19 cellular contexts compared by ENCODE assay signal in the genomic region with DNA sequence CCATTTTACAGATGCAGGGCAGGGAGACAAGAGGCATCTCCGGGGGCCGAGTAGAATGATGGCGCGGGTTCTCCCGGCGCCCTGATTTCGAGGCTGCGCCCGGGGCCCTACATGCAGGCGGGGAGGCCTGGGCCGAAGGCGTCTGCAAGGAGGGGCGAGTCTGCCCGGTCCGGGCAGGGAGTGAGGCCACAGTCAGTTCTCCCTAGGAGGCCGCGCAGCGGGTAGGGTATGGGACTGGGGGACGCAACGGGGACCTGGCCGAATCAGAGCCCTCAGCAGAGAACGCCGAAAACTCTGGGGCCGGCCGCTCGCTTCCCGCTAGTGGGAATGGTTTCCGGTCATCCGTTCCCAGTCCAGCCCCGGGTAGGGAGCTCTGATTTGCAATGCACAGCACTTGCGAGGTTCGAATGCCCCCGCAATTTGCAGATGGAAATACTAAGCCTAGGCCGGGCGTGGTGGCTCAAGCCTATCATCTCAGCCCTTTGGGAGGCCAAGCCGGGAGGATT. TPM values are rescaled to one million over a fixed set of nuclear protein-coding genes. Genes with fewer than 3 reads are reported as not detected.
A peak's percentile ranks its signal among the peaks of the same experiment; 100 is the strongest.
DNase-seq lines count a peak whose midpoint lies in the region; ATAC-seq and TF ChIP-seq lines count a peak whose summit lies in the region.
"Had no signal": no experiment of that assay in that cellular context is flagged by ENCODE, and none has a peak within 500 bp of the region (broad histone marks: within the 10 kb centered on the region; RNA-seq: fewer than 3 reads in every experiment).

No MANE protein-coding gene starts in this region.

- H3K27ac ChIP-seq in psoas muscle, result no peak overlapping the region
- H3K27ac ChIP-seq: cardiac muscle cell had no signal

- no peak for TF ChIP-seq CTCF in WTC11 (IDR thresholded peaks at IDR 0.05)
- TF ChIP-seq CTCF in psoas muscle (IDR thresholded peaks at IDR 0.05), result no peak

- DNase-seq in DMS53 treated with DMSO at 0.1 percent for 48 hours (lab: John Stamatoyannopoulos, UW; ENCODE audit: unreplicated experiment) (peak; percentile 13), WTC11 (ENCODE audit: low spot score) (peak; percentile 49), left ventricle myocardium superior (no peak), psoas muscle (no peak)
- no peak for DNase-seq in activated CD4-positive, CD25-positive, alpha-beta regulatory T cell (lab: John Stamatoyannopoulos, UW)
- DNase-seq in stimulated activated CD4-positive, alpha-beta T cell treated with anti-CD3 and anti-CD28 coated beads, Interleukin-2, amount 100 ng/mL, for 48 hours, result no peak
- DNase-seq: activated naive CD4-positive, alpha-beta T cell treated with anti-CD3 and anti-CD28 coated beads, Interleukin-2, amount 10 ng/mL, durations not matched to agents 7 days and 5 days; foreskin melanocyte; NCI-H1092 treated with DMSO at 0.1 percent for 48 hours; NCI-H2171 had no signal

- H3K27me3 Mint-ChIP-seq in WTC11 (ENCODE audit: low read depth), result peaks cover 98% of the 10 kb centered on the region

- POLR2A ChIA-PET in WTC11 (lab: Charles Lee), result no interaction called here

- H3K4me1 Mint-ChIP-seq in WTC11, result peaks cover 64% of the 10 kb centered on the region

- peaks cover 26% of the 10 kb centered on the region for H3K4me1 ChIP-seq in psoas muscle
- H3K4me1 ChIP-seq: HAP-1 had no signal

- no peak overlapping the region for H3K27ac Mint-ChIP-seq in WTC11
- H3K27ac Mint-ChIP-seq: activated naive CD4-positive, alpha-beta T cell treated with anti-CD3 and anti-CD28 coated beads, Interleukin-2, amount 10 ng/mL, durations not matched to agents 7 days and 5 days; endodermal cell; stimulated activated memory B cell treated with anti-CD40 and anti-IgM and Interleukin-4, amounts not matched to agents 10 μg/mL and 1 μg/mL and 100 μg/mL, for 72 hours; T-helper 1 cell treated with Interleukin-12 subunit alpha and Interleukin-12 subunit beta and Interleukin-4 antibody, amounts not matched to agents 30 μg/mL and 1 μg/mL, for 36 hours had no signal

- intact Hi-C loops in left ventricle myocardium superior (cut with micrococcal nuclease) (no loop called here), psoas muscle (cut with DNase I) (no loop called here)

- H3K36me3 Mint-ChIP-seq in WTC11, result no peaks in the 10 kb centered on the region

- no peaks in the 10 kb centered on the region for H3K9me3 Mint-ChIP-seq in WTC11
- H3K9me3 Mint-ChIP-seq: activated naive CD4-positive, alpha-beta T cell treated with anti-CD3 and anti-CD28 coated beads, Interleukin-2, amount 10 ng/mL, durations not matched to agents 7 days and 5 days; endodermal cell; T-helper 1 cell treated with Interleukin-12 subunit alpha and Interleukin-12 subunit beta and Interleukin-4 antibody, amounts not matched to agents 30 μg/mL and 1 μg/mL, for 36 hours had no signal

- peak overlapping the region; percentile 37 for H3K4me3 ChIP-seq in psoas muscle
- H3K4me3 ChIP-seq: cardiac muscle cell, HAP-1 had no signal

- H3K4me3 Mint-ChIP-seq in WTC11, result peak overlapping the region; percentile 45; the same call in 1 of the 2 replicates
- H3K4me3 Mint-ChIP-seq: activated naive CD4-positive, alpha-beta T cell treated with anti-CD3 and anti-CD28 coated beads, Interleukin-2, amount 10 ng/mL, durations not matched to agents 7 days and 5 days; T-helper 1 cell treated with Interleukin-12 subunit alpha and Interleukin-12 subunit beta and Interleukin-4 antibody, amounts not matched to agents 30 μg/mL and 1 μg/mL, for 36 hours had no signal

- CTCF ChIA-PET in WTC11 (lab: Charles Lee), result interaction anchor here (1.0 to 1.4 kb wide), 3 partner anchors 9 to 108 kb away, joined by 4 to 10 read pairs (median 4); no protein-coding TSS in a partner anchor

- peaks cover 7 to 98% (median 66%) of the 10 kb centered on the region in 3 donors for H3K27me3 ChIP-seq in psoas muscle (ENCODE audit: insufficient read depth in 3 of 3, low read length in 2 of 3)

- no peaks in the 10 kb centered on the region for H3K36me3 ChIP-seq in psoas muscle (ENCODE audit: insufficient read depth in 1 of 2, low read depth in 1 of 2)
- H3K36me3 ChIP-seq: cardiac muscle cell, HAP-1 had no signal

- ATAC-seq in WTC11 (no peak), left ventricle myocardium superior (peak; percentile 20), psoas muscle (no peak), HG03039 (IDR thresholded peaks at IDR 0.05; ENCODE audit: unreplicated experiment) (no peak), HG02973 (IDR thresholded peaks at IDR 0.05; ENCODE audit: unreplicated experiment) (no peak)
- ATAC-seq: activated CD4-positive, CD25-positive, alpha-beta regulatory T cell treated with anti-CD3 and anti-CD28 coated beads, Interleukin-2, amount 50 U/mL, for 24 hours; stimulated activated memory B cell treated with anti-CD40 and anti-IgM and Interleukin-4, amounts not matched to agents 10 μg/mL and 1 μg/mL and 100 μg/mL, for 72 hours had no signal

- H3K9me3 ChIP-seq in psoas muscle, result no peaks in the 10 kb centered on the region
- H3K9me3 ChIP-seq: HAP-1 had no signal

- WGBS in psoas muscle, 3 donors, result 2 to 4% (median 3%) methylated on average over 36 of the region's 36 CpGs

TF ChIP-seq in WTC11, 78 proteins besides CTCF, POLR2A, EP300 and RAD21:
- TF ChIP-seq NR3C1 (CRISPR knock-in tag; conservative IDR thresholded peaks at IDR 0.05; ENCODE audit: low read depth) (no peak), TCF7 (CRISPR knock-in tag; IDR thresholded peaks at IDR 0.05; ENCODE audit: low read depth) (no peak), JAZF1 (CRISPR knock-in tag; IDR thresholded peaks at IDR 0.05) (no peak), NFE2L1 (CRISPR knock-in tag; IDR thresholded peaks at IDR 0.05) (no peak)
- TF ChIP-seq, protein P1, sequence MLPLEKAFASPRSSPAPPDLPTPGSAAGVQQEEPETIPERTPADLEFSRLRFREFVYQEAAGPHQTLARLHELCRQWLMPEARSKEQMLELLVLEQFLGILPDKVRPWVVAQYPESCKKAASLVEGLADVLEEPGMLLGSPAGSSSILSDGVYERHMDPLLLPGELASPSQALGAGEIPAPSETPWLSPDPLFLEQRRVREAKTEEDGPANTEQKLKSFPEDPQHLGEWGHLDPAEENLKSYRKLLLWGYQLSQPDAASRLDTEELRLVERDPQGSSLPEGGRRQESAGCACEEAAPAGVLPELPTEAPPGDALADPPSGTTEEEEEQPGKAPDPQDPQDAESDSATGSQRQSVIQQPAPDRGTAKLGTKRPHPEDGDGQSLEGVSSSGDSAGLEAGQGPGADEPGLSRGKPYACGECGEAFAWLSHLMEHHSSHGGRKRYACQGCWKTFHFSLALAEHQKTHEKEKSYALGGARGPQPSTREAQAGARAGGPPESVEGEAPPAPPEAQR (CRISPR knock-in tag; IDR thresholded peaks at IDR 0.05), result no peak
- TF ChIP-seq, protein P2, sequence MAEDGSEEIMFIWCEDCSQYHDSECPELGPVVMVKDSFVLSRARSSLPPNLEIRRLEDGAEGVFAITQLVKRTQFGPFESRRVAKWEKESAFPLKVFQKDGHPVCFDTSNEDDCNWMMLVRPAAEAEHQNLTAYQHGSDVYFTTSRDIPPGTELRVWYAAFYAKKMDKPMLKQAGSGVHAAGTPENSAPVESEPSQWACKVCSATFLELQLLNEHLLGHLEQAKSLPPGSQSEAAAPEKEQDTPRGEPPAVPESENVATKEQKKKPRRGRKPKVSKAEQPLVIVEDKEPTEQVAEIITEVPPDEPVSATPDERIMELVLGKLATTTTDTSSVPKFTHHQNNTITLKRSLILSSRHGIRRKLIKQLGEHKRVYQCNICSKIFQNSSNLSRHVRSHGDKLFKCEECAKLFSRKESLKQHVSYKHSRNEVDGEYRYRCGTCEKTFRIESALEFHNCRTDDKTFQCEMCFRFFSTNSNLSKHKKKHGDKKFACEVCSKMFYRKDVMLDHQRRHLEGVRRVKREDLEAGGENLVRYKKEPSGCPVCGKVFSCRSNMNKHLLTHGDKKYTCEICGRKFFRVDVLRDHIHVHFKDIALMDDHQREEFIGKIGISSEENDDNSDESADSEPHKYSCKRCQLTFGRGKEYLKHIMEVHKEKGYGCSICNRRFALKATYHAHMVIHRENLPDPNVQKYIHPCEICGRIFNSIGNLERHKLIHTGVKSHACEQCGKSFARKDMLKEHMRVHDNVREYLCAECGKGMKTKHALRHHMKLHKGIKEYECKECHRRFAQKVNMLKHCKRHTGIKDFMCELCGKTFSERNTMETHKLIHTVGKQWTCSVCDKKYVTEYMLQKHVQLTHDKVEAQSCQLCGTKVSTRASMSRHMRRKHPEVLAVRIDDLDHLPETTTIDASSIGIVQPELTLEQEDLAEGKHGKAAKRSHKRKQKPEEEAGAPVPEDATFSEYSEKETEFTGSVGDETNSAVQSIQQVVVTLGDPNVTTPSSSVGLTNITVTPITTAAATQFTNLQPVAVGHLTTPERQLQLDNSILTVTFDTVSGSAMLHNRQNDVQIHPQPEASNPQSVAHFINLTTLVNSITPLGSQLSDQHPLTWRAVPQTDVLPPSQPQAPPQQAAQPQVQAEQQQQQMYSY (CRISPR knock-in tag; IDR thresholded peaks at IDR 0.05), result peak; percentile 71
- TF ChIP-seq, protein P3, sequence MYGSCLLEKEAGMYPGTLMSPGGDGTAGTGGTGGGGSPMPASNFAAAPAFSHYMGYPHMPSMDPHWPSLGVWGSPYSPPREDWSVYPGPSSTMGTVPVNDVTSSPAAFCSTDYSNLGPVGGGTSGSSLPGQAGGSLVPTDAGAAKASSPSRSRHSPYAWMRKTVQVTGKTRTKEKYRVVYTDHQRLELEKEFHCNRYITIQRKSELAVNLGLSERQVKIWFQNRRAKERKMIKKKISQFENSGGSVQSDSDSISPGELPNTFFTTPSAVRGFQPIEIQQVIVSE (CRISPR knock-in tag; IDR thresholded peaks at IDR 0.05; ENCODE audit: borderline replicate concordance), result no peak
- TF ChIP-seq, protein P4, sequence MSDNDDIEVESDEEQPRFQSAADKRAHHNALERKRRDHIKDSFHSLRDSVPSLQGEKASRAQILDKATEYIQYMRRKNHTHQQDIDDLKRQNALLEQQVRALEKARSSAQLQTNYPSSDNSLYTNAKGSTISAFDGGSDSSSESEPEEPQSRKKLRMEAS (CRISPR knock-in tag; IDR thresholded peaks at IDR 0.05), result 0 out of 2 replicates have a peak, but pooled peaks have one; percentile 42

RNA-seq across cellular contexts. Expression of a gene that starts 6.4 kb away (rescaled TPM):
- total RNA-seq in WTC11 (2021) (0.11 to 0.16 TPM in 2 of 3 replicates, not detected in the other), left ventricle myocardium superior (not detected), psoas muscle (not detected)
- not detected for polyA plus RNA-seq in psoas muscle
- total RNA-seq: cardiac muscle cell, endodermal cell, skeletal muscle tissue had no signal
- polyA plus RNA-seq: cardiac muscle cell had no signal

Comparison
In these comparisons a context has a peak if more than half of its experiments do, and no peak if none do; other contexts are left out.
1. DNase-seq: peak in DMS53 treated with DMSO at 0.1 percent for 48 hours (single experiment) and WTC11 (single experiment); none in left ventricle myocardium superior (single experiment), psoas muscle (0 of 2), activated CD4-positive, CD25-positive, alpha-beta regulatory T cell (0 of 4) and stimulated activated CD4-positive, alpha-beta T cell treated with anti-CD3 and anti-CD28 coated beads, Interleukin-2, amount 100 ng/mL, for 48 hours (0 of 2).